Comparison of ENCODE assay signal across 1 cellular context in genomic region chr11:117412176-117412575, GRCh38.
TF ChIP-seq lines count a peak whose summit lies in the region.

No MANE protein-coding gene starts in this region.

TF ChIP-seq in IMR-90, 13 proteins besides CTCF, POLR2A, EP300 and RAD21:
- TF ChIP-seq USF2 (IDR thresholded peaks at IDR 0.05; ENCODE audit: low read depth, low read length) (no peak), MXI1 (IDR thresholded peaks at IDR 0.05; ENCODE audit: borderline replicate concordance, low read depth, low read length) (no peak), SMC3 (IDR thresholded peaks at IDR 0.05; ENCODE audit: low read depth, low read length) (no peak), CHD1 (IDR thresholded peaks at IDR 0.05; ENCODE audit: low read depth, low read length) (no peak), RCOR1 (IDR thresholded peaks at IDR 0.05; ENCODE audit: insufficient replicate concordance, low read length) (no peak)
